ENCODE assay signal across 1 cellular context in the genomic region with DNA sequence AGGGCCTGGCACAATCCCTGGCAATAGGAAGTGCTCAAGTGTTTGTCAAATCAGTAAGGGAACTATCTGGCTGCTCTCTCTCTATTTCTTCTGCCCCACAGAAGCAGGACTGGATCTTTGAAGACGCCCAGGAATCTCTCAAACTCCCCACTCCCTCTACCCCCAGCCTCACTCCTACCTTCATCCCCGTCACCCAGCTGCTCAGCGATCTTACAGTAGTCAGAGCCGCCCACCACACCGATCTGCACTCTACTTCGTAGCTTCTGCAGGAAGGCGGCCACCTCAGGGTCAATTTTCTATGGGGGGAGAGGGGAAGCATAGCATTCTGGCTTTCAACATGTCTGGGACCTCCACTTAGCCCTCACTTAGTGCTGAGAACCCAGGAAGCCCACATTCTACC.
TF ChIP-seq lines count a peak whose summit lies in the region.

No MANE protein-coding gene starts in this region.

TF ChIP-seq in WTC11, 78 proteins besides CTCF, POLR2A, EP300 and RAD21 (continued from another document):
- TF ChIP-seq, protein P1, sequence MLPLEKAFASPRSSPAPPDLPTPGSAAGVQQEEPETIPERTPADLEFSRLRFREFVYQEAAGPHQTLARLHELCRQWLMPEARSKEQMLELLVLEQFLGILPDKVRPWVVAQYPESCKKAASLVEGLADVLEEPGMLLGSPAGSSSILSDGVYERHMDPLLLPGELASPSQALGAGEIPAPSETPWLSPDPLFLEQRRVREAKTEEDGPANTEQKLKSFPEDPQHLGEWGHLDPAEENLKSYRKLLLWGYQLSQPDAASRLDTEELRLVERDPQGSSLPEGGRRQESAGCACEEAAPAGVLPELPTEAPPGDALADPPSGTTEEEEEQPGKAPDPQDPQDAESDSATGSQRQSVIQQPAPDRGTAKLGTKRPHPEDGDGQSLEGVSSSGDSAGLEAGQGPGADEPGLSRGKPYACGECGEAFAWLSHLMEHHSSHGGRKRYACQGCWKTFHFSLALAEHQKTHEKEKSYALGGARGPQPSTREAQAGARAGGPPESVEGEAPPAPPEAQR (CRISPR knock-in tag; IDR thresholded peaks at IDR 0.05), result no peak
- no peak for TF ChIP-seq CREM (CRISPR knock-in tag; IDR thresholded peaks at IDR 0.05)
- no peak for TF ChIP-seq GABPB1 (CRISPR knock-in tag; IDR thresholded peaks at IDR 0.05)
- TF ChIP-seq, protein P2, sequence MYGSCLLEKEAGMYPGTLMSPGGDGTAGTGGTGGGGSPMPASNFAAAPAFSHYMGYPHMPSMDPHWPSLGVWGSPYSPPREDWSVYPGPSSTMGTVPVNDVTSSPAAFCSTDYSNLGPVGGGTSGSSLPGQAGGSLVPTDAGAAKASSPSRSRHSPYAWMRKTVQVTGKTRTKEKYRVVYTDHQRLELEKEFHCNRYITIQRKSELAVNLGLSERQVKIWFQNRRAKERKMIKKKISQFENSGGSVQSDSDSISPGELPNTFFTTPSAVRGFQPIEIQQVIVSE (CRISPR knock-in tag; IDR thresholded peaks at IDR 0.05; ENCODE audit: borderline replicate concordance), result no peak
- no peak for TF ChIP-seq ZNF423 (CRISPR knock-in tag; IDR thresholded peaks at IDR 0.05)
- no peak for TF ChIP-seq TP53 (CRISPR knock-in tag; IDR thresholded peaks at IDR 0.05)
- TF ChIP-seq, protein P3, sequence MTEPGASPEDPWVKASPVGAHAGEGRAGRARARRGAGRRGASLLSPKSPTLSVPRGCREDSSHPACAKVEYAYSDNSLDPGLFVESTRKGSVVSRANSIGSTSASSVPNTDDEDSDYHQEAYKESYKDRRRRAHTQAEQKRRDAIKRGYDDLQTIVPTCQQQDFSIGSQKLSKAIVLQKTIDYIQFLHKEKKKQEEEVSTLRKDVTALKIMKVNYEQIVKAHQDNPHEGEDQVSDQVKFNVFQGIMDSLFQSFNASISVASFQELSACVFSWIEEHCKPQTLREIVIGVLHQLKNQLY (CRISPR knock-in tag; IDR thresholded peaks at IDR 0.05), result no peak
- no peak for TF ChIP-seq RORB (CRISPR knock-in tag; IDR thresholded peaks at IDR 0.05)
- TF ChIP-seq, protein P4, sequence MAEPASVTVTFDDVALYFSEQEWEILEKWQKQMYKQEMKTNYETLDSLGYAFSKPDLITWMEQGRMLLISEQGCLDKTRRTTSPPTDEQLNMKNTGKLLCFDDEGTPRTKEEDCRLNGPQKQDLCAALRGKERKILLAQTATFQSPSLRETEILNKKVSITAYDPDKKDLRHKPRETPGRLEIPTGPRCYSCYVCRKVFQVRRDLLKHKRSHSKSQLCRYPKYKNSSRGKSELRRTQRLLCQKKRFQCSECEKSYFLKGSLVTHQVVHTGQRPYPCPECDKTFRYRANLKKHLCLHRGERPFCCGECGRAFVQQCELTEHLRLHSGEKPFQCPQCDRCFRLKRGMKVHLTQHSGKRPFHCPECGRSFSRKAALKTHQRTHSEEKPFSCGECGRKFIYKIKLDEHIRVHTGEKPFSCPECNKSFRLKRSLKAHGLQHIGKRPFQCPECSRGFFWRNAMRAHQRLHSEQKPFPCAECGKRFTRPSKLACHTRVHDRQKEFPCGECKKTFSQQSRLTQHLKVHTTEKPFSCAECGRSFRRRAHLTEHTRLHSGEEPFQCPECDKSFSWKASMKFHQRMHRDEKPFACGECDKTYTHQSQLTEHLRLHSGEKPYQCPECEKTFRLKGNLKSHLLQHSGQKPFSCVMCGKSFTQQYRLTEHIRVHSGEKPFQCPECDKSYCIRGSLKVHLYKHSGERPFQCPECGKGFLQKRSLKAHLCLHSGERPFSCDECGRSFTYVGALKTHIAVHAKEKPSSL (CRISPR knock-in tag; conservative IDR thresholded peaks at IDR 0.05), result no peak
- TF ChIP-seq, protein P5, sequence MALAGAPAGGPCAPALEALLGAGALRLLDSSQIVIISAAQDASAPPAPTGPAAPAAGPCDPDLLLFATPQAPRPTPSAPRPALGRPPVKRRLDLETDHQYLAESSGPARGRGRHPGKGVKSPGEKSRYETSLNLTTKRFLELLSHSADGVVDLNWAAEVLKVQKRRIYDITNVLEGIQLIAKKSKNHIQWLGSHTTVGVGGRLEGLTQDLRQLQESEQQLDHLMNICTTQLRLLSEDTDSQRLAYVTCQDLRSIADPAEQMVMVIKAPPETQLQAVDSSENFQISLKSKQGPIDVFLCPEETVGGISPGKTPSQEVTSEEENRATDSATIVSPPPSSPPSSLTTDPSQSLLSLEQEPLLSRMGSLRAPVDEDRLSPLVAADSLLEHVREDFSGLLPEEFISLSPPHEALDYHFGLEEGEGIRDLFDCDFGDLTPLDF (CRISPR knock-in tag; IDR thresholded peaks at IDR 0.05), result no peak
- TF ChIP-seq, protein P6, sequence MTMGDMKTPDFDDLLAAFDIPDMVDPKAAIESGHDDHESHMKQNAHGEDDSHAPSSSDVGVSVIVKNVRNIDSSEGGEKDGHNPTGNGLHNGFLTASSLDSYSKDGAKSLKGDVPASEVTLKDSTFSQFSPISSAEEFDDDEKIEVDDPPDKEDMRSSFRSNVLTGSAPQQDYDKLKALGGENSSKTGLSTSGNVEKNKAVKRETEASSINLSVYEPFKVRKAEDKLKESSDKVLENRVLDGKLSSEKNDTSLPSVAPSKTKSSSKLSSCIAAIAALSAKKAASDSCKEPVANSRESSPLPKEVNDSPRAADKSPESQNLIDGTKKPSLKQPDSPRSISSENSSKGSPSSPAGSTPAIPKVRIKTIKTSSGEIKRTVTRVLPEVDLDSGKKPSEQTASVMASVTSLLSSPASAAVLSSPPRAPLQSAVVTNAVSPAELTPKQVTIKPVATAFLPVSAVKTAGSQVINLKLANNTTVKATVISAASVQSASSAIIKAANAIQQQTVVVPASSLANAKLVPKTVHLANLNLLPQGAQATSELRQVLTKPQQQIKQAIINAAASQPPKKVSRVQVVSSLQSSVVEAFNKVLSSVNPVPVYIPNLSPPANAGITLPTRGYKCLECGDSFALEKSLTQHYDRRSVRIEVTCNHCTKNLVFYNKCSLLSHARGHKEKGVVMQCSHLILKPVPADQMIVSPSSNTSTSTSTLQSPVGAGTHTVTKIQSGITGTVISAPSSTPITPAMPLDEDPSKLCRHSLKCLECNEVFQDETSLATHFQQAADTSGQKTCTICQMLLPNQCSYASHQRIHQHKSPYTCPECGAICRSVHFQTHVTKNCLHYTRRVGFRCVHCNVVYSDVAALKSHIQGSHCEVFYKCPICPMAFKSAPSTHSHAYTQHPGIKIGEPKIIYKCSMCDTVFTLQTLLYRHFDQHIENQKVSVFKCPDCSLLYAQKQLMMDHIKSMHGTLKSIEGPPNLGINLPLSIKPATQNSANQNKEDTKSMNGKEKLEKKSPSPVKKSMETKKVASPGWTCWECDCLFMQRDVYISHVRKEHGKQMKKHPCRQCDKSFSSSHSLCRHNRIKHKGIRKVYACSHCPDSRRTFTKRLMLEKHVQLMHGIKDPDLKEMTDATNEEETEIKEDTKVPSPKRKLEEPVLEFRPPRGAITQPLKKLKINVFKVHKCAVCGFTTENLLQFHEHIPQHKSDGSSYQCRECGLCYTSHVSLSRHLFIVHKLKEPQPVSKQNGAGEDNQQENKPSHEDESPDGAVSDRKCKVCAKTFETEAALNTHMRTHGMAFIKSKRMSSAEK (CRISPR knock-in tag; IDR thresholded peaks at IDR 0.05; ENCODE audit: borderline replicate concordance), result no peak
- TF ChIP-seq, protein P7, sequence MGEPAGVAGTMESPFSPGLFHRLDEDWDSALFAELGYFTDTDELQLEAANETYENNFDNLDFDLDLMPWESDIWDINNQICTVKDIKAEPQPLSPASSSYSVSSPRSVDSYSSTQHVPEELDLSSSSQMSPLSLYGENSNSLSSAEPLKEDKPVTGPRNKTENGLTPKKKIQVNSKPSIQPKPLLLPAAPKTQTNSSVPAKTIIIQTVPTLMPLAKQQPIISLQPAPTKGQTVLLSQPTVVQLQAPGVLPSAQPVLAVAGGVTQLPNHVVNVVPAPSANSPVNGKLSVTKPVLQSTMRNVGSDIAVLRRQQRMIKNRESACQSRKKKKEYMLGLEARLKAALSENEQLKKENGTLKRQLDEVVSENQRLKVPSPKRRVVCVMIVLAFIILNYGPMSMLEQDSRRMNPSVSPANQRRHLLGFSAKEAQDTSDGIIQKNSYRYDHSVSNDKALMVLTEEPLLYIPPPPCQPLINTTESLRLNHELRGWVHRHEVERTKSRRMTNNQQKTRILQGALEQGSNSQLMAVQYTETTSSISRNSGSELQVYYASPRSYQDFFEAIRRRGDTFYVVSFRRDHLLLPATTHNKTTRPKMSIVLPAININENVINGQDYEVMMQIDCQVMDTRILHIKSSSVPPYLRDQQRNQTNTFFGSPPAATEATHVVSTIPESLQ (CRISPR knock-in tag; IDR thresholded peaks at IDR 0.05), result no peak
